8 cellular contexts compared by ENCODE assay signal in the genomic region with DNA sequence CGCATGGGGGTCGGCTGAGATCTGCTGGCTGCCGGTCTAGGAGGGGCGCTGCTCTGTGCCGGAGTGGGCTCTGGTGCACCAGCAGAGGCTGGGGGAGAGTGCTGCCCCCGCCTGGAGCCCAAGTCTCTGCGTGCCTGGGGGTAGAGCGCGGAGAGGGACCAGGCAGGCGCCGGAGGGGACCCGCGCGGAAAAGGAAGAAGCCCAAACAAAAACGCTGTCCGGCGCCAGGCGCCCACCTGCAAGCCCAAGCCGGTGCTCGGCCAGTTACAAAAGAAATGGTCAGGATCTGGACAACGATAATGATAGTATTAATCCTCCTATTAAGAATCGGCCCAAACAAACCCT. TPM values are rescaled to one million over a fixed set of nuclear protein-coding genes. Genes with fewer than 3 reads are reported as not detected.
DNase-seq lines count a peak whose midpoint lies in the region; ATAC-seq and TF ChIP-seq lines count a peak whose summit lies in the region.
"Had no signal": no experiment of that assay in that cellular context is flagged by ENCODE, and none has a peak within 500 bp of the region (broad histone marks: within the 10 kb centered on the region; RNA-seq: fewer than 3 reads in every experiment).

No MANE protein-coding gene starts in this region.

- H3K9ac ChIP-seq in IMR-90 (ENCODE audit: low read depth, low read length): no peak overlapping the region

- BruUV-seq in IMR-90 (replicated peaks; lab: Mats Ljungman, UMichigan): no TSS peak

- H3K79me1 ChIP-seq in IMR-90 (ENCODE audit: low read depth in 1 of 2, low read length in 2 of 2): peaks cover 17 to 29% of the 10 kb centered on the region in 2 experiments; a peak in 3 of 4 replicates

- no peak overlapping the region for H3K27ac ChIP-seq in IMR-90 (ENCODE audit: insufficient read depth, low read length)

- H3K36me3 Mint-ChIP-seq in brain: no peaks in the 10 kb centered on the region
- peaks cover 0 to 3% of the 10 kb centered on the region in 2 donors for H3K36me3 Mint-ChIP-seq in stimulated activated naive B cell treated with anti-CD40 and anti-IgM and Interleukin-4, amounts not matched to agents 10 μg/mL and 1 μg/mL and 100 μg/mL, for 72 hours
- H3K36me3 Mint-ChIP-seq in activated CD8-positive, alpha-beta T cell treated with anti-CD3 and anti-CD28 coated beads for 36 hours (ENCODE audit: low read depth): no peaks in the 10 kb centered on the region
- H3K36me3 Mint-ChIP-seq: immature natural killer cell had no signal

- DNase-seq in IMR-90 (no peak), iPS-NIHi7 (ENCODE audit: extremely low spot score) (peak; percentile 83), medulla oblongata (ENCODE audit: extremely low spot score) (no peak), NCI-H2196 (lab: John Stamatoyannopoulos, UW; ENCODE audit: unreplicated experiment) (no peak)
- no peak for DNase-seq in stimulated activated naive B cell treated with anti-CD40 and anti-IgM and Interleukin-4, amounts not matched to agents 10 μg/mL and 1 μg/mL and 100 μg/mL, for 72 hours
- DNase-seq in activated CD8-positive, alpha-beta T cell treated with anti-CD3 and anti-CD28 coated beads for 36 hours: no peak
- DNase-seq: immature natural killer cell had no signal

- peaks cover 18% of the 10 kb centered on the region for H3K27me3 Mint-ChIP-seq in brain
- peaks cover 63 to 86% of the 10 kb centered on the region in 2 donors for H3K27me3 Mint-ChIP-seq in stimulated activated naive B cell treated with anti-CD40 and anti-IgM and Interleukin-4, amounts not matched to agents 10 μg/mL and 1 μg/mL and 100 μg/mL, for 72 hours
- peaks cover 29% of the 10 kb centered on the region for H3K27me3 Mint-ChIP-seq in activated CD8-positive, alpha-beta T cell treated with anti-CD3 and anti-CD28 coated beads for 36 hours

- H3K4me3 Mint-ChIP-seq in brain: peak overlapping the region; percentile 73 to 92 (median 80)
- peak overlapping the region; percentile 39 to 77 for H3K4me3 Mint-ChIP-seq in stimulated activated naive B cell treated with anti-CD40 and anti-IgM and Interleukin-4, amounts not matched to agents 10 μg/mL and 1 μg/mL and 100 μg/mL, for 72 hours
- no peak overlapping the region for H3K4me3 Mint-ChIP-seq in activated CD8-positive, alpha-beta T cell treated with anti-CD3 and anti-CD28 coated beads for 36 hours
- H3K4me3 Mint-ChIP-seq: immature natural killer cell had no signal

- no peak overlapping the region for H2AK5ac ChIP-seq in IMR-90 (ENCODE audit: low read depth, low read length)

- CTCF ChIA-PET in IMR-90 (lab: Yijun Ruan, JAX): no interaction called here
- CTCF ChIA-PET in activated CD8-positive, alpha-beta T cell treated with anti-CD3 and anti-CD28 coated beads for 36 hours (lab: Charles Lee): no interaction called here

- no peak overlapping the region for H2AK9ac ChIP-seq in IMR-90 (replicated peaks; ENCODE audit: low read depth, low read length, poor library complexity)

- no peak for ATAC-seq in IMR-90 (ENCODE audit: low read depth)
- ATAC-seq in stimulated activated naive B cell treated with anti-CD40 and anti-IgM and Interleukin-4, amounts not matched to agents 10 μg/mL and 1 μg/mL and 100 μg/mL, for 72 hours (replicated peaks): no peak
- ATAC-seq in activated CD8-positive, alpha-beta T cell treated with anti-CD3 and anti-CD28 coated beads for 36 hours: no peak

- H3K36me3 ChIP-seq in IMR-90 (ENCODE audit: control insufficient read depth, insufficient read depth, low read length): peaks cover 11% of the 10 kb centered on the region; the same call in 1 of the 2 replicates

- H3K14ac ChIP-seq in IMR-90 (replicated peaks; ENCODE audit: low read depth, low read length): no peak overlapping the region

- no peak overlapping the region for H4K8ac ChIP-seq in IMR-90 (ENCODE audit: low read depth in 2 of 2, low read length in 2 of 2)

- H3K27ac Mint-ChIP-seq in brain: peak overlapping the region in 2 of 5 experiments; percentile 19 to 85
- no peak overlapping the region for H3K27ac Mint-ChIP-seq in stimulated activated naive B cell treated with anti-CD40 and anti-IgM and Interleukin-4, amounts not matched to agents 10 μg/mL and 1 μg/mL and 100 μg/mL, for 72 hours
- H3K27ac Mint-ChIP-seq in activated CD8-positive, alpha-beta T cell treated with anti-CD3 and anti-CD28 coated beads for 36 hours: no peak overlapping the region
- H3K27ac Mint-ChIP-seq: immature natural killer cell had no signal

- no peak for TF ChIP-seq POLR2A in IMR-90 (IDR thresholded peaks at IDR 0.05; ENCODE audit: low read depth, low read length)

- H4K91ac ChIP-seq in IMR-90 (ENCODE audit: insufficient read depth, low read depth, low read length): no peak overlapping the region

- no peak for TF ChIP-seq RAD21 in IMR-90 (IDR thresholded peaks at IDR 0.05; ENCODE audit: low read length)

- in situ Hi-C loops in IMR-90 (cut with MboI; ENCODE audit: low sequenced_read_pairs): loop anchor here (10.0 kb wide), 1 partner anchor 216 kb away; no protein-coding TSS in a partner anchor

- H4K5ac ChIP-seq in IMR-90 (ENCODE audit: low read depth, low read length): no peak overlapping the region; the same call in 1 of the 2 replicates

- H3K9me1 ChIP-seq in IMR-90 (ENCODE audit: insufficient read depth, low read length): peaks cover 10% of the 10 kb centered on the region

- no peak overlapping the region for H3K56ac ChIP-seq in IMR-90 (ENCODE audit: extremely low read depth, insufficient read depth, low read length)

- H3K23ac ChIP-seq in IMR-90 (ENCODE audit: low read depth, low read length): 0 out of 2 replicates have a peak overlapping the region, but pooled peaks have one; percentile 12

- intact Hi-C loops in IMR-90 (cut with micrococcal nuclease): loop anchor here (1.0 to 5.0 kb wide), 4 partner anchors 138 to 338 kb away; no protein-coding TSS in a partner anchor
- intact Hi-C loops in activated CD8-positive, alpha-beta T cell treated with anti-CD3 and anti-CD28 coated beads for 36 hours (cut with micrococcal nuclease): loop anchor here (10.0 kb wide), 1 partner anchor 156 kb away; no protein-coding TSS in a partner anchor

- dilution Hi-C loops in IMR-90 (cut with HindIII; ENCODE audit: low sequenced_read_pairs, unreplicated experiment): loop anchor here (25.0 kb wide), 1 partner anchor 353 kb away; no protein-coding TSS in a partner anchor

- H3K18ac ChIP-seq in IMR-90 (ENCODE audit: low read depth, low read length): no peak overlapping the region

- TF ChIP-seq CTCF in IMR-90 (conservative IDR thresholded peaks at IDR 0.05; ENCODE audit: low read depth, low read length): no peak
- peak in 1 of 2 experiments; percentile 31 for TF ChIP-seq CTCF in brain (conservative IDR thresholded peaks at IDR 0.05)
- no peak for TF ChIP-seq CTCF in activated CD8-positive, alpha-beta T cell treated with anti-CD3 and anti-CD28 coated beads for 36 hours (IDR thresholded peaks at IDR 0.05)

- H3K4ac ChIP-seq in IMR-90 (ENCODE audit: low read depth, low read length): peak overlapping the region; percentile 28

- H2AFZ ChIP-seq in IMR-90 (replicated peaks; ENCODE audit: low read length, poor library complexity): peak overlapping the region; percentile 89

- H3K4me1 Mint-ChIP-seq in brain: peaks cover 55% of the 10 kb centered on the region
- peaks cover 15 to 36% of the 10 kb centered on the region in 2 donors for H3K4me1 Mint-ChIP-seq in stimulated activated naive B cell treated with anti-CD40 and anti-IgM and Interleukin-4, amounts not matched to agents 10 μg/mL and 1 μg/mL and 100 μg/mL, for 72 hours
- peaks cover 26% of the 10 kb centered on the region for H3K4me1 Mint-ChIP-seq in activated CD8-positive, alpha-beta T cell treated with anti-CD3 and anti-CD28 coated beads for 36 hours (ENCODE audit: low read depth)
- H3K4me1 Mint-ChIP-seq: immature natural killer cell had no signal

- H2BK15ac ChIP-seq in IMR-90 (ENCODE audit: low read depth, low read length): no peak overlapping the region

- peaks cover 0 to 13% (median 3%) of the 10 kb centered on the region in 5 experiments for H3K9me3 Mint-ChIP-seq in brain
- peaks cover 0 to 2% of the 10 kb centered on the region in 2 donors for H3K9me3 Mint-ChIP-seq in stimulated activated naive B cell treated with anti-CD40 and anti-IgM and Interleukin-4, amounts not matched to agents 10 μg/mL and 1 μg/mL and 100 μg/mL, for 72 hours
- no peaks in the 10 kb centered on the region for H3K9me3 Mint-ChIP-seq in activated CD8-positive, alpha-beta T cell treated with anti-CD3 and anti-CD28 coated beads for 36 hours
- H3K9me3 Mint-ChIP-seq: immature natural killer cell had no signal

- H3K27me3 ChIP-seq in IMR-90 (ENCODE audit: control insufficient read depth, insufficient read depth, low read length): no peaks in the 10 kb centered on the region

- H3K4me2 ChIP-seq in IMR-90 (ENCODE audit: low read depth, low read length): peak overlapping the region; percentile 60

- peak overlapping the region; percentile 64 for H3K4me3 ChIP-seq in IMR-90 (ENCODE audit: insufficient read depth, low read depth, low read length)

- no peak overlapping the region for H2BK20ac ChIP-seq in IMR-90 (ENCODE audit: low read depth, low read length)

- no peak overlapping the region for H2BK5ac ChIP-seq in IMR-90 (ENCODE audit: low read depth, low read length, poor library complexity, severe bottlenecking)

- WGBS in IMR-90 (ENCODE audit: extremely low coverage in 2 of 2, insufficient read length in 1 of 2), 2 experiments: 48% methylated on average over 3 of the region's 22 CpGs; no CpG with 5 or more reads in 1 of the 2 experiments

- H4K20me1 ChIP-seq in IMR-90 (ENCODE audit: insufficient read depth, low read length): peaks cover 4% of the 10 kb centered on the region; the same call in 1 of the 2 replicates

- H3K9me3 ChIP-seq in IMR-90 (ENCODE audit: control insufficient read depth, insufficient read depth, low read length): no peaks in the 10 kb centered on the region

- peak overlapping the region; percentile 32; the same call in 1 of the 2 replicates for H2BK120ac ChIP-seq in IMR-90 (ENCODE audit: low read depth, low read length)

- POLR2A ChIA-PET in IMR-90 (lab: Charles Lee; ENCODE audit: unreplicated experiment): interaction anchor here (0.6 kb wide), 1 partner anchor 201 kb away, joined by 4 read pairs; no protein-coding TSS in a partner anchor
- POLR2A ChIA-PET in activated CD8-positive, alpha-beta T cell treated with anti-CD3 and anti-CD28 coated beads for 36 hours (lab: Charles Lee): no interaction called here

- H3K4me1 ChIP-seq in IMR-90 (ENCODE audit: control insufficient read depth, insufficient read depth, low read length): peaks cover 17% of the 10 kb centered on the region

TF ChIP-seq in IMR-90, 13 proteins besides CTCF, POLR2A, EP300 and RAD21 (continues in another document):
- TF ChIP-seq SMC3 (IDR thresholded peaks at IDR 0.05; ENCODE audit: low read depth, low read length): no peak
- no peak for TF ChIP-seq MXI1 (IDR thresholded peaks at IDR 0.05; ENCODE audit: borderline replicate concordance, low read depth, low read length)
- no peak for TF ChIP-seq MAFK (IDR thresholded peaks at IDR 0.05; ENCODE audit: low read depth, low read length)

RNA-seq across cellular contexts. Expression of a gene that starts 0.6 kb away (rescaled TPM):
- 28.7 and 31.1 TPM in 2 replicates for total RNA-seq in IMR-90 (2012; rRNA removed)
- polyA plus RNA-seq in IMR-90 (2012; rRNA removed) (25.0 and 28.4 TPM in 2 replicates), brain (ENCODE audit: insufficient read depth, low read depth, low replicate concordance) (7.4 TPM)
- 16.1 and 27.1 TPM in 2 replicates for polyA plus RNA-seq in IMR-90 (2012; cell fraction: cytosol; rRNA removed)
- polyA plus RNA-seq in IMR-90 (2012; cell fraction: nucleus; rRNA removed; ENCODE audit: low replicate concordance): 9.5 and 9.8 TPM in 2 replicates
- under 1 TPM; 0.36 to 0.58 TPM for total RNA-seq in activated CD8-positive, alpha-beta T cell treated with anti-CD3 and anti-CD28 coated beads for 36 hours

Comparison
In these comparisons a context has a peak if more than half of its experiments do, and no peak if none do; other contexts are left out.
1. RNA of a gene that starts 0.6 kb away (total RNA-seq): 28.7 to 31.1 TPM in IMR-90; 0.36 to 0.58 TPM in activated CD8-positive, alpha-beta T cell treated with anti-CD3 and anti-CD28 coated beads for 36 hours; every median in the first group is over 10 times any median in the second.